In genomic region chr5:68037541-68037940, GRCh38 we compare ENCODE assay signal across 1 cellular context.
TF ChIP-seq lines count a peak whose summit lies in the region.

No MANE protein-coding gene starts in this region.

TF ChIP-seq in IMR-90, 13 proteins besides CTCF, POLR2A, EP300 and RAD21 (continued from another document):
- TF ChIP-seq BHLHE40 (IDR thresholded peaks at IDR 0.05; ENCODE audit: low read depth, low read length): no peak
- no peak for TF ChIP-seq NFE2L2 (IDR thresholded peaks at IDR 0.05; ENCODE audit: low read depth, low read length)
- TF ChIP-seq RFX5 (IDR thresholded peaks at IDR 0.05; ENCODE audit: low read depth, low read length): no peak
- TF ChIP-seq USF2 (IDR thresholded peaks at IDR 0.05; ENCODE audit: low read depth, low read length): no peak
- no peak for TF ChIP-seq CHD1 (IDR thresholded peaks at IDR 0.05; ENCODE audit: low read depth, low read length)
- no peak for TF ChIP-seq ELK1 (IDR thresholded peaks at IDR 0.05; ENCODE audit: borderline replicate concordance, low read depth, low read length)
- no peak for TF ChIP-seq CEBPB (IDR thresholded peaks at IDR 0.05; ENCODE audit: low read depth, low read length)
- no peak for TF ChIP-seq RCOR1 (IDR thresholded peaks at IDR 0.05; ENCODE audit: insufficient replicate concordance, low read length)
- TF ChIP-seq MXI1 (IDR thresholded peaks at IDR 0.05; ENCODE audit: borderline replicate concordance, low read depth, low read length): no peak
TF ChIP-seq in IMR-90: peak in this region for 0.
